ENCODE assay signal across 8 cellular contexts in genomic region chr1:15524283-15525042, GRCh38. TPM values are rescaled to one million over a fixed set of nuclear protein-coding genes. Genes with fewer than 3 reads are reported as not detected.
DNase-seq lines count a peak whose midpoint lies in the region; ATAC-seq and TF ChIP-seq lines count a peak whose summit lies in the region.

No MANE protein-coding gene starts in this region.

- H3K36me3 Mint-ChIP-seq in activated T-helper 2 cell treated with anti-CD3 and anti-CD28 coated beads, Interferon-gamma antibody, Interleukin-2, Interleukin-4, amounts not matched to agents 10 μg/mL and 5 μg/mL and 100 μg/mL, durations not matched to agents 14 hours and 24 hours and 36 hours (ENCODE audit: low read depth): peaks cover 11% of the 10 kb centered on the region
- no peaks in the 10 kb centered on the region for H3K36me3 Mint-ChIP-seq in natural killer cell
- peaks cover 4 to 7% of the 10 kb centered on the region in 2 donors for H3K36me3 Mint-ChIP-seq in stimulated activated naive B cell treated with anti-CD40 and anti-IgM and Interleukin-4, amounts not matched to agents 10 μg/mL and 1 μg/mL and 100 μg/mL, for 72 hours

- peak overlapping the region; percentile 98 for H3K27ac Mint-ChIP-seq in activated T-helper 2 cell treated with anti-CD3 and anti-CD28 coated beads, Interferon-gamma antibody, Interleukin-2, Interleukin-4, amounts not matched to agents 10 μg/mL and 5 μg/mL and 100 μg/mL, durations not matched to agents 14 hours and 24 hours and 36 hours
- peak overlapping the region; percentile 96 to 100 for H3K27ac Mint-ChIP-seq in natural killer cell
- peak overlapping the region; percentile 99 for H3K27ac Mint-ChIP-seq in stimulated activated naive B cell treated with anti-CD40 and anti-IgM and Interleukin-4, amounts not matched to agents 10 μg/mL and 1 μg/mL and 100 μg/mL, for 72 hours

- peak; percentile 98 for DNase-seq in DMS79 treated with DMSO at 0.1 percent for 48 hours (lab: John Stamatoyannopoulos, UW)
- DNase-seq in GOT3 (lab: John Stamatoyannopoulos, UW): peak; percentile 99
- peak; percentile 78 for DNase-seq in LNCaP clone FGC (ENCODE audit: low read depth)
- peak; percentile 94 for DNase-seq in RPMI7951 (ENCODE audit: low read depth)
- peak; percentile 99 for DNase-seq in activated T-helper 2 cell treated with anti-CD3 and anti-CD28 coated beads, Interferon-gamma antibody, Interleukin-2, Interleukin-4, amounts not matched to agents 10 μg/mL and 5 μg/mL and 100 μg/mL, durations not matched to agents 14 hours and 24 hours and 36 hours (ENCODE audit: low spot score)
- DNase-seq in fibroblast of mammary gland (ENCODE audit: low read depth): peak; percentile 98
- peak; percentile 99 for DNase-seq in natural killer cell
- DNase-seq in stimulated activated naive B cell treated with anti-CD40 and anti-IgM and Interleukin-4, amounts not matched to agents 10 μg/mL and 1 μg/mL and 100 μg/mL, for 72 hours: peak; percentile 98

- H3K4me3 Mint-ChIP-seq in activated T-helper 2 cell treated with anti-CD3 and anti-CD28 coated beads, Interferon-gamma antibody, Interleukin-2, Interleukin-4, amounts not matched to agents 10 μg/mL and 5 μg/mL and 100 μg/mL, durations not matched to agents 14 hours and 24 hours and 36 hours (ENCODE audit: low read depth): peak overlapping the region; percentile 87
- peak overlapping the region; percentile 94 for H3K4me3 Mint-ChIP-seq in natural killer cell
- peak overlapping the region; percentile 87 to 92 for H3K4me3 Mint-ChIP-seq in stimulated activated naive B cell treated with anti-CD40 and anti-IgM and Interleukin-4, amounts not matched to agents 10 μg/mL and 1 μg/mL and 100 μg/mL, for 72 hours

- H3K27me3 Mint-ChIP-seq in activated T-helper 2 cell treated with anti-CD3 and anti-CD28 coated beads, Interferon-gamma antibody, Interleukin-2, Interleukin-4, amounts not matched to agents 10 μg/mL and 5 μg/mL and 100 μg/mL, durations not matched to agents 14 hours and 24 hours and 36 hours (ENCODE audit: low read depth): no peaks in the 10 kb centered on the region
- H3K27me3 Mint-ChIP-seq in natural killer cell (ENCODE audit: low read depth in 2 of 2): no peaks in the 10 kb centered on the region
- H3K27me3 Mint-ChIP-seq in stimulated activated naive B cell treated with anti-CD40 and anti-IgM and Interleukin-4, amounts not matched to agents 10 μg/mL and 1 μg/mL and 100 μg/mL, for 72 hours: no peaks in the 10 kb centered on the region

- TF ChIP-seq CTCF in LNCaP clone FGC (IDR thresholded peaks at IDR 0.05; ENCODE audit: control insufficient read depth, extremely low read depth, insufficient read depth) (no peak), fibroblast of mammary gland (conservative IDR thresholded peaks at IDR 0.05; ENCODE audit: control insufficient read depth, insufficient read depth, low read depth, low read length) (no peak), natural killer cell (IDR thresholded peaks at IDR 0.05) (no peak)

- ATAC-seq in natural killer cell: peak; percentile 69 to 82 (median 69)
- ATAC-seq in stimulated activated naive B cell treated with anti-CD40 and anti-IgM and Interleukin-4, amounts not matched to agents 10 μg/mL and 1 μg/mL and 100 μg/mL, for 72 hours (replicated peaks): peak; percentile 59 to 61

- intact Hi-C loops in activated T-helper 2 cell treated with anti-CD3 and anti-CD28 coated beads, Interferon-gamma antibody, Interleukin-2, Interleukin-4, amounts not matched to agents 10 μg/mL and 5 μg/mL and 100 μg/mL, durations not matched to agents 14 hours and 24 hours and 36 hours (cut with micrococcal nuclease): loop anchor here (1.0 to 2.0 kb wide), 2 partner anchors 115 to 310 kb away; partner anchors contain the start of gene EFHD2
- intact Hi-C loops in natural killer cell (cut with micrococcal nuclease): loop anchor here (5.0 kb wide), 2 partner anchors 93 to 117 kb away; partner anchors contain the start of genes DDI2 and EFHD2

- H3K4me3 ChIP-seq in LNCaP clone FGC (ENCODE audit: low read depth, low read length) (peak overlapping the region; percentile 41), fibroblast of mammary gland (ENCODE audit: control insufficient read depth, low read depth, low read length) (peak overlapping the region; percentile 70)

- peaks cover 46% of the 10 kb centered on the region for H3K4me1 Mint-ChIP-seq in activated T-helper 2 cell treated with anti-CD3 and anti-CD28 coated beads, Interferon-gamma antibody, Interleukin-2, Interleukin-4, amounts not matched to agents 10 μg/mL and 5 μg/mL and 100 μg/mL, durations not matched to agents 14 hours and 24 hours and 36 hours (ENCODE audit: low read depth)
- H3K4me1 Mint-ChIP-seq in natural killer cell: peaks cover 45 to 48% of the 10 kb centered on the region in 2 donors
- peaks cover 28 to 49% of the 10 kb centered on the region in 2 donors for H3K4me1 Mint-ChIP-seq in stimulated activated naive B cell treated with anti-CD40 and anti-IgM and Interleukin-4, amounts not matched to agents 10 μg/mL and 1 μg/mL and 100 μg/mL, for 72 hours

- no peaks in the 10 kb centered on the region for H3K9me3 Mint-ChIP-seq in activated T-helper 2 cell treated with anti-CD3 and anti-CD28 coated beads, Interferon-gamma antibody, Interleukin-2, Interleukin-4, amounts not matched to agents 10 μg/mL and 5 μg/mL and 100 μg/mL, durations not matched to agents 14 hours and 24 hours and 36 hours
- no peaks in the 10 kb centered on the region for H3K9me3 Mint-ChIP-seq in natural killer cell
- H3K9me3 Mint-ChIP-seq in stimulated activated naive B cell treated with anti-CD40 and anti-IgM and Interleukin-4, amounts not matched to agents 10 μg/mL and 1 μg/mL and 100 μg/mL, for 72 hours: no peaks in the 10 kb centered on the region

RNA-seq across cellular contexts. Expression of gene CASP9, which starts 0.4 kb away (rescaled TPM):
- total RNA-seq in RPMI7951 (2014; rRNA removed; shearing (Covaris generic)): 8.4 and 8.7 TPM in 2 replicates
- total RNA-seq in activated T-helper 2 cell treated with anti-CD3 and anti-CD28 coated beads, Interferon-gamma antibody, Interleukin-2, Interleukin-4, amounts not matched to agents 10 μg/mL and 5 μg/mL and 100 μg/mL, durations not matched to agents 14 hours and 24 hours and 36 hours: 18.6 and 19.4 TPM in 2 replicates
- total RNA-seq in natural killer cell: 10 to 100 TPM; 13.4 to 20.5 (median 13.5) TPM

RNA-seq across cellular contexts. Expression of gene DNAJC16, which starts 2.2 kb away (rescaled TPM):
- 7.9 and 9.5 TPM in 2 replicates for total RNA-seq in RPMI7951 (2014; rRNA removed; shearing (Covaris generic))
- 10.9 and 18.7 TPM in 2 replicates for total RNA-seq in activated T-helper 2 cell treated with anti-CD3 and anti-CD28 coated beads, Interferon-gamma antibody, Interleukin-2, Interleukin-4, amounts not matched to agents 10 μg/mL and 5 μg/mL and 100 μg/mL, durations not matched to agents 14 hours and 24 hours and 36 hours
- total RNA-seq in natural killer cell: 10 to 100 TPM; 18.6 to 22.8 (median 18.7) TPM

RNA-seq across cellular contexts. Expression of gene CELA2B, which starts 48.6 kb away (rescaled TPM):
- not detected in 2 replicates for total RNA-seq in RPMI7951 (2014; rRNA removed; shearing (Covaris generic))
- total RNA-seq in activated T-helper 2 cell treated with anti-CD3 and anti-CD28 coated beads, Interferon-gamma antibody, Interleukin-2, Interleukin-4, amounts not matched to agents 10 μg/mL and 5 μg/mL and 100 μg/mL, durations not matched to agents 14 hours and 24 hours and 36 hours: not detected in 2 replicates
- total RNA-seq in natural killer cell: not detected

Comparison
In these comparisons a context has a peak if more than half of its experiments do, and no peak if none do; other contexts are left out.
1. Peak in every context shown above with its lines: DNase-seq, ATAC-seq and H3K4me3 ChIP-seq.